Comparison of ENCODE assay signal across 1 cellular context in genomic region chrX:129650821-129651510, GRCh38.
TF ChIP-seq lines count a peak whose summit lies in the region.

No MANE protein-coding gene starts in this region.

TF ChIP-seq in WTC11, 78 proteins besides CTCF, POLR2A, EP300 and RAD21 (continued from another document):
- TF ChIP-seq, protein P1, sequence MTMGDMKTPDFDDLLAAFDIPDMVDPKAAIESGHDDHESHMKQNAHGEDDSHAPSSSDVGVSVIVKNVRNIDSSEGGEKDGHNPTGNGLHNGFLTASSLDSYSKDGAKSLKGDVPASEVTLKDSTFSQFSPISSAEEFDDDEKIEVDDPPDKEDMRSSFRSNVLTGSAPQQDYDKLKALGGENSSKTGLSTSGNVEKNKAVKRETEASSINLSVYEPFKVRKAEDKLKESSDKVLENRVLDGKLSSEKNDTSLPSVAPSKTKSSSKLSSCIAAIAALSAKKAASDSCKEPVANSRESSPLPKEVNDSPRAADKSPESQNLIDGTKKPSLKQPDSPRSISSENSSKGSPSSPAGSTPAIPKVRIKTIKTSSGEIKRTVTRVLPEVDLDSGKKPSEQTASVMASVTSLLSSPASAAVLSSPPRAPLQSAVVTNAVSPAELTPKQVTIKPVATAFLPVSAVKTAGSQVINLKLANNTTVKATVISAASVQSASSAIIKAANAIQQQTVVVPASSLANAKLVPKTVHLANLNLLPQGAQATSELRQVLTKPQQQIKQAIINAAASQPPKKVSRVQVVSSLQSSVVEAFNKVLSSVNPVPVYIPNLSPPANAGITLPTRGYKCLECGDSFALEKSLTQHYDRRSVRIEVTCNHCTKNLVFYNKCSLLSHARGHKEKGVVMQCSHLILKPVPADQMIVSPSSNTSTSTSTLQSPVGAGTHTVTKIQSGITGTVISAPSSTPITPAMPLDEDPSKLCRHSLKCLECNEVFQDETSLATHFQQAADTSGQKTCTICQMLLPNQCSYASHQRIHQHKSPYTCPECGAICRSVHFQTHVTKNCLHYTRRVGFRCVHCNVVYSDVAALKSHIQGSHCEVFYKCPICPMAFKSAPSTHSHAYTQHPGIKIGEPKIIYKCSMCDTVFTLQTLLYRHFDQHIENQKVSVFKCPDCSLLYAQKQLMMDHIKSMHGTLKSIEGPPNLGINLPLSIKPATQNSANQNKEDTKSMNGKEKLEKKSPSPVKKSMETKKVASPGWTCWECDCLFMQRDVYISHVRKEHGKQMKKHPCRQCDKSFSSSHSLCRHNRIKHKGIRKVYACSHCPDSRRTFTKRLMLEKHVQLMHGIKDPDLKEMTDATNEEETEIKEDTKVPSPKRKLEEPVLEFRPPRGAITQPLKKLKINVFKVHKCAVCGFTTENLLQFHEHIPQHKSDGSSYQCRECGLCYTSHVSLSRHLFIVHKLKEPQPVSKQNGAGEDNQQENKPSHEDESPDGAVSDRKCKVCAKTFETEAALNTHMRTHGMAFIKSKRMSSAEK (CRISPR knock-in tag; IDR thresholded peaks at IDR 0.05; ENCODE audit: borderline replicate concordance): no peak
- no peak for TF ChIP-seq ZNF232 (CRISPR knock-in tag; IDR thresholded peaks at IDR 0.05)
